Comparison of ENCODE assay signal across 22 cellular contexts in genomic region chr2:5230879-5231278, GRCh38.
"Had no signal": no experiment of that assay in that cellular context is flagged by ENCODE, and none has a peak within 500 bp of the region (broad histone marks: within the 10 kb centered on the region; RNA-seq: fewer than 3 reads in every experiment).

No MANE protein-coding gene starts in this region.

- DNase-seq: dermis blood vessel endothelial cell; dorsolateral prefrontal cortex; effector CD4-positive, alpha-beta T cell; effector memory CD4-positive, alpha-beta T cell; foreskin keratinocyte; glutamatergic neuron; head of caudate nucleus; heart right ventricle; hippocampal formation; left cardiac atrium; left lung; left ventricle myocardium superior; lower lobe of right lung; mesenchymal stem cell; mucosa of descending colon had no signal

- FAIRE-seq: colon, endothelial cell of umbilical vein, frontal cortex, islet of Langerhans, keratinocyte had no signal

- H3K4me1 ChIP-seq: esophagus muscularis mucosa, foreskin keratinocyte, heart right ventricle, left lung, lower lobe of right lung had no signal

- H3K4me3 ChIP-seq: coronary artery, dorsolateral prefrontal cortex, esophagus muscularis mucosa, heart right ventricle, left lung, lower lobe of right lung, mucosa of descending colon had no signal

- ATAC-seq: foreskin keratinocyte, heart right ventricle, left cardiac atrium, left lung, left ventricle myocardium superior, lower lobe of right lung, mucosa of descending colon had no signal

- H3K27me3 ChIP-seq: esophagus muscularis mucosa, foreskin keratinocyte, left lung had no signal

- H3K9me3 ChIP-seq: esophagus muscularis mucosa, lower lobe of right lung had no signal

- H3K36me3 ChIP-seq: esophagus muscularis mucosa, heart right ventricle, left lung, lower lobe of right lung had no signal

- H3K27ac ChIP-seq: coronary artery, dorsolateral prefrontal cortex, esophagus muscularis mucosa, foreskin keratinocyte, heart right ventricle, left lung, lower lobe of right lung had no signal
